ENCODE assay signal across 30 cellular contexts in genomic region chr10:126685756-126686155, GRCh38. TPM values are rescaled to one million over a fixed set of nuclear protein-coding genes. Genes with fewer than 3 reads are reported as not detected.
"Had no signal": no experiment of that assay in that cellular context is flagged by ENCODE, and none has a peak within 500 bp of the region (broad histone marks: within the 10 kb centered on the region; RNA-seq: fewer than 3 reads in every experiment).

No MANE protein-coding gene starts in this region.

- H3K4me1 ChIP-seq: parathyroid adenoma, psoas muscle, right lobe of liver, sigmoid colon, stomach, testis, tibial artery, transverse colon, upper lobe of right lung, uterus had no signal

- H3K9me3 ChIP-seq: ovary, psoas muscle, right lobe of liver, sigmoid colon, stomach, testis, tibial artery, transverse colon, upper lobe of right lung, uterus had no signal

- H3K27me3 ChIP-seq: ovary, right lobe of liver, sigmoid colon, stomach, testis, tibial artery, transverse colon, upper lobe of right lung, uterus had no signal

- H3K27me3 Mint-ChIP-seq: naive thymus-derived CD4-positive, alpha-beta T cell; stimulated activated naive B cell treated with anti-CD40 and anti-IgM and Interleukin-4, amounts not matched to agents 10 μg/mL and 1 μg/mL and 100 μg/mL, for 72 hours; stimulated activated naive CD8-positive, alpha-beta T cell treated with anti-CD3 and anti-CD28 coated beads, Interleukin-15, Interleukin-2, amounts not matched to agents 100 ng/mL and 50 ng/mL, for 24 hours; type B pancreatic cell had no signal

- H3K27ac ChIP-seq: ovary, parathyroid adenoma, psoas muscle, right lobe of liver, sigmoid colon, stomach, testis, tibial artery, transverse colon, upper lobe of right lung, uterus had no signal

- H3K4me1 Mint-ChIP-seq: naive thymus-derived CD4-positive, alpha-beta T cell; natural killer cell; stimulated activated effector memory CD8-positive, alpha-beta T cell treated with anti-CD3 and anti-CD28 coated beads, Interleukin-12 subunit alpha, Interleukin-12 subunit beta, amount 100 ng/mL, for 72 hours; stimulated activated naive B cell treated with anti-CD40 and anti-IgM and Interleukin-4, amounts not matched to agents 10 μg/mL and 1 μg/mL and 100 μg/mL, for 72 hours had no signal

- H3K4me3 Mint-ChIP-seq: naive thymus-derived CD4-positive, alpha-beta T cell; natural killer cell; neural crest cell; stimulated activated effector memory CD8-positive, alpha-beta T cell treated with anti-CD3 and anti-CD28 coated beads, Interleukin-12 subunit alpha, Interleukin-12 subunit beta, amount 100 ng/mL, for 72 hours; stimulated activated naive B cell treated with anti-CD40 and anti-IgM and Interleukin-4, amounts not matched to agents 10 μg/mL and 1 μg/mL and 100 μg/mL, for 72 hours; stimulated activated naive CD8-positive, alpha-beta T cell treated with anti-CD3 and anti-CD28 coated beads, Interleukin-15, Interleukin-2, amounts not matched to agents 100 ng/mL and 50 ng/mL, for 24 hours; type B pancreatic cell had no signal

- H3K36me3 Mint-ChIP-seq: naive thymus-derived CD4-positive, alpha-beta T cell; natural killer cell; stimulated activated effector memory CD8-positive, alpha-beta T cell treated with anti-CD3 and anti-CD28 coated beads, Interleukin-12 subunit alpha, Interleukin-12 subunit beta, amount 100 ng/mL, for 72 hours; stimulated activated naive B cell treated with anti-CD40 and anti-IgM and Interleukin-4, amounts not matched to agents 10 μg/mL and 1 μg/mL and 100 μg/mL, for 72 hours; type B pancreatic cell had no signal

- H3K36me3 ChIP-seq: ovary, right lobe of liver, sigmoid colon, stomach, tibial artery, transverse colon, upper lobe of right lung, uterus had no signal

- H3K4me3 ChIP-seq: ovary, psoas muscle, right lobe of liver, sigmoid colon, stomach, testis, tibial artery, transverse colon, upper lobe of right lung, uterus had no signal

- H3K9ac ChIP-seq: parathyroid adenoma had no signal

- DNase-seq: naive thymus-derived CD4-positive, alpha-beta T cell; natural killer cell; occipital lobe; ovary; psoas muscle; right cardiac atrium; right lobe of liver; sigmoid colon; small intestine; stimulated activated CD4-positive, alpha-beta T cell treated with anti-CD3 and anti-CD28 coated beads, Interleukin-15, amount 100 ng/mL, for 24 hours; stimulated activated CD4-positive, alpha-beta T cell treated with anti-CD3 and anti-CD28 coated beads, Interleukin-2, amount 100 ng/mL, for 24 hours; stimulated activated CD4-positive, alpha-beta T cell treated with anti-CD3 and anti-CD28 coated beads, Interleukin-2, amount 100 ng/mL, for 48 hours; stimulated activated CD4-positive, alpha-beta T cell treated with anti-CD3 and anti-CD28 coated beads, Interleukin-4, amount 100 ng/mL, for 24 hours; stimulated activated naive B cell treated with anti-CD40 and anti-IgM and Interleukin-4, amounts not matched to agents 10 μg/mL and 1 μg/mL and 100 μg/mL, for 72 hours; stimulated activated naive CD4-positive, alpha-beta T cell treated with Interleukin-2 at 50 U/mL for 16 hours; stomach; testis; tibial artery; transverse colon; upper lobe of right lung; uterus had no signal

- H3K9me3 Mint-ChIP-seq: natural killer cell; stimulated activated naive B cell treated with anti-CD40 and anti-IgM and Interleukin-4, amounts not matched to agents 10 μg/mL and 1 μg/mL and 100 μg/mL, for 72 hours; stimulated activated naive CD8-positive, alpha-beta T cell treated with anti-CD3 and anti-CD28 coated beads, Interleukin-15, Interleukin-2, amounts not matched to agents 100 ng/mL and 50 ng/mL, for 24 hours had no signal

- H2AFZ ChIP-seq: parathyroid adenoma had no signal

- ATAC-seq: naive thymus-derived CD4-positive, alpha-beta T cell; natural killer cell; psoas muscle; right cardiac atrium; right lobe of liver; stimulated activated effector memory CD8-positive, alpha-beta T cell treated with anti-CD3 and anti-CD28 coated beads, Interleukin-12 subunit alpha, Interleukin-12 subunit beta, amount 100 ng/mL, for 72 hours; stimulated activated naive B cell treated with anti-CD40 and anti-IgM and Interleukin-4, amounts not matched to agents 10 μg/mL and 1 μg/mL and 100 μg/mL, for 72 hours; upper lobe of right lung had no signal

- H3K79me2 ChIP-seq: parathyroid adenoma had no signal

- H3K27ac Mint-ChIP-seq: naive thymus-derived CD4-positive, alpha-beta T cell; natural killer cell; nephron; progenitor cell of endocrine pancreas; stimulated activated effector memory CD8-positive, alpha-beta T cell treated with anti-CD3 and anti-CD28 coated beads, Interleukin-12 subunit alpha, Interleukin-12 subunit beta, amount 100 ng/mL, for 72 hours; stimulated activated naive B cell treated with anti-CD40 and anti-IgM and Interleukin-4, amounts not matched to agents 10 μg/mL and 1 μg/mL and 100 μg/mL, for 72 hours; stimulated activated naive CD8-positive, alpha-beta T cell treated with anti-CD3 and anti-CD28 coated beads, Interleukin-15, Interleukin-2, amounts not matched to agents 100 ng/mL and 50 ng/mL, for 24 hours; type B pancreatic cell had no signal

RNA-seq across cellular contexts. Expression of gene C10orf90, which starts 15.3 kb away (rescaled TPM):
- total RNA-seq: naive thymus-derived CD4-positive, alpha-beta T cell; natural killer cell; ovary; progenitor cell of endocrine pancreas; renal cortical epithelial cell; stomach; transverse colon; upper lobe of right lung had no signal
- polyA plus RNA-seq: naive thymus-derived CD4-positive, alpha-beta T cell; ovary; right cardiac atrium; small intestine; stomach; urinary bladder had no signal
